In the genomic region with DNA sequence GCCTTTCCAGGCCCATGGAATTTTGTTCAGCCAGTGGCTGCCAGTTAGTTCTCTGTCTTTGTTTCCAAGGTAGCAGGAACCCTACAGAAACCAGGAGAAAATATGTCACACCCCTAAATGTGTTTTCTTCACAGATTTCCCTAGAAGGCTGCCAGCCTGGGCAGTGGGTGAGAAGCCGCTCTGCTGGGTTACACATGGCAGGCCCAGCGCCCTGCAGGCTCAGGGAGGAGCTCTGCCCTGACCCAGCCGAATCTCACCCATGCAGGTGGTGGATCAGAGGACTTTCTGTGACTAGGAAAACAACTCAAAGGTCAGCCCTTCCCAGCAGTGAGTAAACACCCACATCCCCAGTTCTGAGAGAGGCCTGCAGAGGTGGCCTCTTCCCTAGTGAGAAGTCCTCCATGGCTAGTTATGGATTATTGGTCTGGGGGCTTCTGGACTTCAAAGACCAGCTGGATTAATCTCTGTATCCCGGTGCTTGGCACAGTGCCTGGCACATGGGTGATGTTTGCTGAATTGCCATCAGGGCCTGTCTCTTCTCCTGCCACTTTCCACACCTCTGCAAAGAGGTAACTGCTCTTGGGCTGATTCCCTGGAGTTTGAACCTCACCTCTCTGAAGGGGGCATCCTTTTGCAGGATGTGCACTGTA, we compare ENCODE assay signal across 1 cellular context.
TF ChIP-seq lines count a peak whose summit lies in the region.

No MANE protein-coding gene starts in this region.

TF ChIP-seq in WTC11, 78 proteins besides CTCF, POLR2A, EP300 and RAD21 (continued from another document):
- TF ChIP-seq ZNF121 (CRISPR knock-in tag; IDR thresholded peaks at IDR 0.05) (no peak), HMGXB4 (CRISPR knock-in tag; IDR thresholded peaks at IDR 0.05) (no peak)
